ENCODE assay signal across 11 cellular contexts in genomic region chr3:107992976-107993684, GRCh38.
DNase-seq lines count a peak whose midpoint lies in the region; ATAC-seq and TF ChIP-seq lines count a peak whose summit lies in the region.
"Had no signal": no experiment of that assay in that cellular context is flagged by ENCODE, and none has a peak within 500 bp of the region (broad histone marks: within the 10 kb centered on the region; RNA-seq: fewer than 3 reads in every experiment).

No MANE protein-coding gene starts in this region.

- DNase-seq in WTC11 (ENCODE audit: low spot score) (no peak), kidney glomerular epithelial cell (lab: John Stamatoyannopoulos, UW) (peak; percentile 42), G401 (ENCODE audit: low spot score) (no peak), HAP-1 (ENCODE audit: low spot score in 2 of 2) (no peak)
- DNase-seq in activated T-cell treated with anti-CD3 and anti-CD28 coated beads, Interleukin-2, amount 50 U/mL, for 4 hours, result no peak
- DNase-seq: left colon, NCI-H1092 had no signal

- TF ChIP-seq CTCF in WTC11 (IDR thresholded peaks at IDR 0.05), result no peak

- H3K4me1 ChIP-seq in ACC112 (ENCODE audit: control insufficient read depth, insufficient read depth, low read length, unreplicated experiment), result peaks cover 42% of the 10 kb centered on the region
- no peaks in the 10 kb centered on the region; the same call in 1 of the 2 replicates for H3K4me1 ChIP-seq in HAP-1

- in situ Hi-C loops in G401 (cut with HindIII; ENCODE audit: low sequenced_read_pairs) (no loop called here), HAP-1 (cut with MboI; ENCODE audit: low sequenced_read_pairs) (no loop called here)

- no peaks in the 10 kb centered on the region for H3K79me2 ChIP-seq in ACC112 (ENCODE audit: control insufficient read depth, insufficient read depth, low read length, unreplicated experiment)

- H3K36me3 ChIP-seq in ACC112 (ENCODE audit: insufficient read depth, low read length), result no peaks in the 10 kb centered on the region
- H3K36me3 ChIP-seq in HAP-1 (replicated peaks), result no peaks in the 10 kb centered on the region

- ATAC-seq in GM21529 (IDR thresholded peaks at IDR 0.05; ENCODE audit: unreplicated experiment) (peak; percentile 71), WTC11 (peak; percentile 44), HG03342 (IDR thresholded peaks at IDR 0.05; ENCODE audit: unreplicated experiment) (no peak)
- no peak for ATAC-seq in activated T-cell treated with anti-CD3 and anti-CD28 coated beads, Interleukin-2, amount 50 U/mL, for 4 hours
- ATAC-seq: left colon had no signal

- no peak overlapping the region for H3K4me3 Mint-ChIP-seq in WTC11
- no peak overlapping the region for H3K4me3 Mint-ChIP-seq in activated T-cell treated with anti-CD3 and anti-CD28 coated beads, Interleukin-2, amount 50 U/mL, for 4 hours

- peak overlapping the region; percentile 29; the same call in 1 of the 2 replicates for H3K27ac ChIP-seq in ACC112 (ENCODE audit: low read depth, low read length)
- H3K27ac ChIP-seq: VCaP had no signal

- no peaks in the 10 kb centered on the region for H3K27me3 Mint-ChIP-seq in WTC11 (ENCODE audit: low read depth)
- no peaks in the 10 kb centered on the region for H3K27me3 Mint-ChIP-seq in activated T-cell treated with anti-CD3 and anti-CD28 coated beads, Interleukin-2, amount 50 U/mL, for 4 hours (ENCODE audit: low read depth)

- POLR2A ChIA-PET in WTC11 (lab: Charles Lee), result no interaction called here

- H2AFZ ChIP-seq in ACC112 (ENCODE audit: low read length, unreplicated experiment), result no peak overlapping the region

- no peaks in the 10 kb centered on the region for H3K9me3 Mint-ChIP-seq in WTC11
- H3K9me3 Mint-ChIP-seq in activated T-cell treated with anti-CD3 and anti-CD28 coated beads, Interleukin-2, amount 50 U/mL, for 4 hours, result no peaks in the 10 kb centered on the region

- no peak overlapping the region; the same call in 1 of the 2 replicates for H3K4me3 ChIP-seq in ACC112 (ENCODE audit: low read depth, low read length)
- no peak overlapping the region for H3K4me3 ChIP-seq in HAP-1

- no peaks in the 10 kb centered on the region for H3K9me3 ChIP-seq in HAP-1

- CTCF ChIA-PET in WTC11 (lab: Charles Lee), result no interaction called here

- no peak overlapping the region for H3K27ac Mint-ChIP-seq in WTC11

- H3K4me1 Mint-ChIP-seq in WTC11, result peaks cover 7% of the 10 kb centered on the region
- peaks cover 17% of the 10 kb centered on the region for H3K4me1 Mint-ChIP-seq in activated T-cell treated with anti-CD3 and anti-CD28 coated beads, Interleukin-2, amount 50 U/mL, for 4 hours (ENCODE audit: low read depth)

- no peaks in the 10 kb centered on the region for H3K36me3 Mint-ChIP-seq in WTC11
- no peaks in the 10 kb centered on the region for H3K36me3 Mint-ChIP-seq in activated T-cell treated with anti-CD3 and anti-CD28 coated beads, Interleukin-2, amount 50 U/mL, for 4 hours (ENCODE audit: insufficient read depth)

- H3K27me3 ChIP-seq in ACC112 (ENCODE audit: insufficient read depth, low read length), result no peaks in the 10 kb centered on the region
- H3K27me3 ChIP-seq in HAP-1 (ENCODE audit: low read depth), result no peaks in the 10 kb centered on the region

TF ChIP-seq in WTC11, 78 proteins besides CTCF, POLR2A, EP300 and RAD21:
- TF ChIP-seq ZNF396 (CRISPR knock-in tag; IDR thresholded peaks at IDR 0.05; ENCODE audit: borderline replicate concordance), result no peak
- TF ChIP-seq PREB (CRISPR knock-in tag; IDR thresholded peaks at IDR 0.05; ENCODE audit: borderline replicate concordance), result no peak
- no peak for TF ChIP-seq STAT6 (CRISPR knock-in tag; conservative IDR thresholded peaks at IDR 0.05; ENCODE audit: low read depth)
- no peak for TF ChIP-seq ZNF219 (CRISPR knock-in tag; IDR thresholded peaks at IDR 0.05; ENCODE audit: borderline replicate concordance)
- TF ChIP-seq E2F5 (CRISPR knock-in tag; IDR thresholded peaks at IDR 0.05), result no peak
- TF ChIP-seq ZNF317 (CRISPR knock-in tag; IDR thresholded peaks at IDR 0.05; ENCODE audit: borderline replicate concordance, low read depth), result no peak
- no peak for TF ChIP-seq ZNF121 (CRISPR knock-in tag; IDR thresholded peaks at IDR 0.05)
- TF ChIP-seq ERG (CRISPR knock-in tag; IDR thresholded peaks at IDR 0.05), result no peak
- TF ChIP-seq ZNF425 (CRISPR knock-in tag; conservative IDR thresholded peaks at IDR 0.05), result no peak
- TF ChIP-seq KAT7 (CRISPR knock-in tag; IDR thresholded peaks at IDR 0.05; ENCODE audit: borderline replicate concordance), result no peak
- TF ChIP-seq FOXP1 (CRISPR knock-in tag; IDR thresholded peaks at IDR 0.05; ENCODE audit: borderline replicate concordance), result no peak
- no peak for TF ChIP-seq TCF7 (CRISPR knock-in tag; IDR thresholded peaks at IDR 0.05; ENCODE audit: low read depth)
- TF ChIP-seq ESRRA (CRISPR knock-in tag; IDR thresholded peaks at IDR 0.05; ENCODE audit: borderline replicate concordance), result no peak
- TF ChIP-seq USF2 (CRISPR knock-in tag; IDR thresholded peaks at IDR 0.05), result no peak
- TF ChIP-seq MYBL2 (CRISPR knock-in tag; IDR thresholded peaks at IDR 0.05), result no peak

Comparison
In these comparisons a context has a peak if more than half of its experiments do, and no peak if none do; other contexts are left out.
1. ATAC-seq: peak in GM21529 (single experiment) and WTC11 (single experiment); none in activated T-cell treated with anti-CD3 and anti-CD28 coated beads, Interleukin-2, amount 50 U/mL, for 4 hours (0 of 2) and HG03342 (single experiment).